In the genomic region with DNA sequence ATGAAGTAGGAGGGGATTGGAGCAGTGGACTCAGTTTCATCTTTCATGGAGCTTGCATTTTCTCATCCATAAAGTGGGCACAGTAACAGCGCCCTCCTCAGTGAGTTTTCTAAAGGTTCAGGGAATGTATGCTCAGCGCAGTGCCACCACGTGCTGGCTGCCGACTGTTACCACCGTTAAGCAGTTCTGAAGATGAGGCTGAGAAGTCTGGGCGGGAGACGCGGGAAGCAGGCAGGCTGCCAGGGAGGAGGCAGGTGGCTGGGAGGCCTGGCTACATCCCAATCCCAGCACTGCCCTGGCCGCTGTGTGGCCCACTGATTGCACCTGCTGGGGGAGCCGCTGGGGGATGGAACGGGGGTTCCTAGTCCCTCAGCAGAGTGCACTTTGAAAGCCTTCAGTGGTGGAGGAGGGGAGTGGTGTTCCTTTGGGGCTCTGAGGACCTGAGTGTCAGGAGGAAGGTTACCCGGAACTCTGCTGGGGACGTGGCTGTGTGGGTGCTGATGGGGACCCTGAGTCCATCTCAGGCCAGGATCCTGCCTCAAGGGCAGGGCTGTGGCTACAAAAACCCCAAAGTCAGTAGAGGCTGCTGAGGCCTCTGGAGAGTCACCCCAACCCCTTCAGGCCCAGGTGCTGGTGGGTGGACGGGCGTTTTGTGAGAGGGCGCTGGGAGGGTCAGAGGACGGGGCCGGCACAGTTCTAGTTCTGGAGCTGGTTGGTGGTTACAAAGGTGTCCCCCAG, we compare ENCODE assay signal across 19 cellular contexts. TPM values are rescaled to one million over a fixed set of nuclear protein-coding genes. Genes with fewer than 3 reads are reported as not detected.
DNase-seq lines count a peak whose midpoint lies in the region; ATAC-seq and TF ChIP-seq lines count a peak whose summit lies in the region.
"Had no signal": no experiment of that assay in that cellular context is flagged by ENCODE, and none has a peak within 500 bp of the region (broad histone marks: within the 10 kb centered on the region; RNA-seq: fewer than 3 reads in every experiment).

No MANE protein-coding gene starts in this region.

- H3K4me1 ChIP-seq in ectodermal cell (ENCODE audit: control insufficient read depth, insufficient read depth, low read length) = no peaks in the 10 kb centered on the region
- H3K4me1 ChIP-seq in neural progenitor cell = peaks cover 4% of the 10 kb centered on the region

- H3K27me3 ChIP-seq in ectodermal cell (ENCODE audit: control insufficient read depth, insufficient read depth, low read length, poor library complexity, severe bottlenecking) (peaks cover 96% of the 10 kb centered on the region), neural progenitor cell (peaks cover 100% of the 10 kb centered on the region)

- no peak overlapping the region for H3K4me2 ChIP-seq in neural progenitor cell

- H4K20me1 ChIP-seq in neural progenitor cell (ENCODE audit: low read depth) = peaks cover 11% of the 10 kb centered on the region

- H3K9ac ChIP-seq in neural progenitor cell = no peak overlapping the region

- no peaks in the 10 kb centered on the region for H3K36me3 Mint-ChIP-seq in neural progenitor cell
- no peaks in the 10 kb centered on the region for H3K36me3 Mint-ChIP-seq in activated CD4-positive, alpha-beta memory T cell treated with anti-CD3 and anti-CD28 coated beads, Interleukin-2, amount 10 ng/mL, durations not matched to agents 7 days and 5 days (ENCODE audit: low read depth)

- no peak overlapping the region for H2AFZ ChIP-seq in neural progenitor cell (replicated peaks)

- CTCF ChIA-PET in activated CD4-positive, alpha-beta memory T cell treated with anti-CD3 and anti-CD28 coated beads, Interleukin-2, amount 10 ng/mL, durations not matched to agents 7 days and 5 days (lab: Charles Lee) = no interaction called here

- peaks cover 8% of the 10 kb centered on the region for H3K4me1 Mint-ChIP-seq in neural progenitor cell
- no peaks in the 10 kb centered on the region for H3K4me1 Mint-ChIP-seq in activated CD4-positive, alpha-beta memory T cell treated with anti-CD3 and anti-CD28 coated beads, Interleukin-2, amount 10 ng/mL, durations not matched to agents 7 days and 5 days

- POLR2A ChIA-PET in activated CD4-positive, alpha-beta memory T cell treated with anti-CD3 and anti-CD28 coated beads, Interleukin-2, amount 10 ng/mL, durations not matched to agents 7 days and 5 days (lab: Charles Lee) = interaction anchor here (0.7 kb wide), 1 partner anchor 29 kb away, joined by 3 read pairs; no protein-coding TSS in a partner anchor

- H3K36me3 ChIP-seq in ectodermal cell (ENCODE audit: control insufficient read depth, insufficient read depth, low read length) = no peaks in the 10 kb centered on the region
- H3K36me3 ChIP-seq in neural progenitor cell = no peaks in the 10 kb centered on the region
- H3K36me3 ChIP-seq: neutrophil, stomach had no signal

- H3K9me3 ChIP-seq in ectodermal cell (ENCODE audit: control insufficient read depth, low read length) (no peaks in the 10 kb centered on the region), neural progenitor cell (ENCODE audit: low read depth) (no peaks in the 10 kb centered on the region)
- H3K9me3 ChIP-seq: neutrophil, stomach had no signal

- H3K9me3 Mint-ChIP-seq in neural progenitor cell = peaks cover 3% of the 10 kb centered on the region
- no peaks in the 10 kb centered on the region for H3K9me3 Mint-ChIP-seq in activated CD4-positive, alpha-beta memory T cell treated with anti-CD3 and anti-CD28 coated beads, Interleukin-2, amount 10 ng/mL, durations not matched to agents 7 days and 5 days
- H3K9me3 Mint-ChIP-seq: T-helper 1 cell treated with Interleukin-12 subunit alpha and Interleukin-12 subunit beta and Interleukin-4 antibody, amounts not matched to agents 30 μg/mL and 1 μg/mL, for 36 hours had no signal

- peak; percentile 9 for TF ChIP-seq CTCF in neural progenitor cell (IDR thresholded peaks at IDR 0.05)

- H3K27ac ChIP-seq in ectodermal cell (ENCODE audit: insufficient read depth, low read depth, low read length, poor library complexity, severe bottlenecking) (no peak overlapping the region), neural progenitor cell (no peak overlapping the region)
- H3K27ac ChIP-seq: neutrophil, stomach had no signal

- DNase-seq in NCI-H1417 (lab: John Stamatoyannopoulos, UW) (peak in 2 of 3 experiments; percentile 8 to 53), NCI-H1417 treated with DMSO at 0.1 percent for 48 hours (lab: John Stamatoyannopoulos, UW) (no peak), NCI-H2029 treated with DMSO at 0.1 percent for 48 hours (lab: John Stamatoyannopoulos, UW) (peak; percentile 4), neural progenitor cell (ENCODE audit: low spot score) (no peak)
- no peak for DNase-seq in activated CD4-positive, alpha-beta memory T cell treated with anti-CD3 and anti-CD28 coated beads, Interleukin-2, amount 10 ng/mL, durations not matched to agents 7 days and 5 days
- DNase-seq in activated CD4-positive, alpha-beta T cell treated with anti-CD3 and anti-CD28 coated beads for 4 hours = no peak
- DNase-seq: 8988T; activated CD4-positive, alpha-beta T cell treated with anti-CD3 and anti-CD28 coated beads for 36 hours; activated naive CD4-positive, alpha-beta T cell treated with anti-CD3 and anti-CD28 coated beads, Interleukin-2, amount 50 U/mL, for 16 hours; activated T-cell treated with anti-CD3 and anti-CD28 coated beads for 4 hours; erythroblast; Kasumi-1; NCI-H1694; NCI-H82; stomach had no signal

- no peaks in the 10 kb centered on the region for H3F3A ChIP-seq in neural progenitor cell (ENCODE audit: low read depth)

- no peaks in the 10 kb centered on the region for H3K79me2 ChIP-seq in neural progenitor cell (ENCODE audit: low read depth)

- no peak overlapping the region for H3K27ac Mint-ChIP-seq in neural progenitor cell
- H3K27ac Mint-ChIP-seq in activated CD4-positive, alpha-beta memory T cell treated with anti-CD3 and anti-CD28 coated beads, Interleukin-2, amount 10 ng/mL, durations not matched to agents 7 days and 5 days = no peak overlapping the region
- H3K27ac Mint-ChIP-seq: activated CD4-positive, alpha-beta T cell treated with anti-CD3 and anti-CD28 coated beads for 36 hours; T-helper 1 cell treated with Interleukin-12 subunit alpha and Interleukin-12 subunit beta and Interleukin-4 antibody, amounts not matched to agents 30 μg/mL and 1 μg/mL, for 36 hours had no signal

- peaks cover 51% of the 10 kb centered on the region for H3K27me3 Mint-ChIP-seq in neural progenitor cell (ENCODE audit: insufficient read depth, low read depth)
- H3K27me3 Mint-ChIP-seq in activated CD4-positive, alpha-beta memory T cell treated with anti-CD3 and anti-CD28 coated beads, Interleukin-2, amount 10 ng/mL, durations not matched to agents 7 days and 5 days = peaks cover 34% of the 10 kb centered on the region

- peak overlapping the region; percentile 13 for H3K4me3 ChIP-seq in ectodermal cell (ENCODE audit: insufficient read depth, low read depth, low read length)
- H3K4me3 ChIP-seq in neural progenitor cell = no peak overlapping the region

- no peak for ATAC-seq in GM21381 (IDR thresholded peaks at IDR 0.05; ENCODE audit: unreplicated experiment)
- ATAC-seq: activated CD4-positive, alpha-beta T cell treated with anti-CD3 and anti-CD28 coated beads for 36 hours had no signal

- WGBS in ectodermal cell, 2 experiments = 63 to 64% methylated on average over 18 of the region's 18 CpGs

- H3K4me3 Mint-ChIP-seq in neural progenitor cell = peak overlapping the region; percentile 76
- H3K4me3 Mint-ChIP-seq in activated CD4-positive, alpha-beta memory T cell treated with anti-CD3 and anti-CD28 coated beads, Interleukin-2, amount 10 ng/mL, durations not matched to agents 7 days and 5 days = no peak overlapping the region
- H3K4me3 Mint-ChIP-seq: activated CD4-positive, alpha-beta T cell treated with anti-CD3 and anti-CD28 coated beads for 36 hours; T-helper 1 cell treated with Interleukin-12 subunit alpha and Interleukin-12 subunit beta and Interleukin-4 antibody, amounts not matched to agents 30 μg/mL and 1 μg/mL, for 36 hours had no signal

RNA-seq across cellular contexts. Expression of a gene that starts 28.0 kb away (rescaled TPM):
- polyA plus RNA-seq in ectodermal cell (2013, experiment 1 of 4) = 0.59 TPM
- 0.50 TPM for polyA plus RNA-seq in ectodermal cell (2013, experiment 2 of 4)
- polyA plus RNA-seq in ectodermal cell (2013, experiment 3 of 4) = 1.8 TPM
- 1.8 TPM for polyA plus RNA-seq in ectodermal cell (2013, experiment 4 of 4)
- 0.22 and 1.4 TPM in 2 replicates for total RNA-seq in neural progenitor cell (ENCODE audit: low replicate concordance)
- total RNA-seq in activated CD4-positive, alpha-beta memory T cell treated with anti-CD3 and anti-CD28 coated beads, Interleukin-2, amount 10 ng/mL, durations not matched to agents 7 days and 5 days = not detected
- total RNA-seq: activated CD4-positive, alpha-beta T cell treated with anti-CD3 and anti-CD28 coated beads for 36 hours had no signal

Comparison
In these comparisons a context has a peak if more than half of its experiments do, and no peak if none do; other contexts are left out.
1. DNase-seq: peak in NCI-H1417 (2 of 3) and NCI-H2029 treated with DMSO at 0.1 percent for 48 hours (single experiment); none in NCI-H1417 treated with DMSO at 0.1 percent for 48 hours (single experiment), neural progenitor cell (single experiment), activated CD4-positive, alpha-beta memory T cell treated with anti-CD3 and anti-CD28 coated beads, Interleukin-2, amount 10 ng/mL, durations not matched to agents 7 days and 5 days (single experiment) and activated CD4-positive, alpha-beta T cell treated with anti-CD3 and anti-CD28 coated beads for 4 hours (0 of 2).